ENCODE assay signal across 8 cellular contexts in genomic region chr11:11036185-11037161, GRCh38.
A peak's percentile ranks its signal among the peaks of the same experiment; 100 is the strongest.
DNase-seq lines count a peak whose midpoint lies in the region; ATAC-seq and TF ChIP-seq lines count a peak whose summit lies in the region.

No MANE protein-coding gene starts in this region.

- H3K27ac ChIP-seq in WERI-Rb-1 (no peak overlapping the region), fibroblast of lung (ENCODE audit: insufficient read depth, low read length) (no peak overlapping the region)

- H3K36me3 ChIP-seq in WERI-Rb-1 (no peaks in the 10 kb centered on the region), fibroblast of lung (ENCODE audit: control insufficient read depth, insufficient read depth, low read length) (no peaks in the 10 kb centered on the region)

- no peak overlapping the region for H2AFZ ChIP-seq in fibroblast of lung (ENCODE audit: low read length)

- no peaks in the 10 kb centered on the region for H3K36me3 Mint-ChIP-seq in natural killer cell treated with Interleukin-12 subunit alpha and Interleukin-12 subunit beta and Interleukin-15 and Interleukin-18, amount 100 ng/mL, for 72 hours

- peak; percentile 25 for DNase-seq in CMK (ENCODE audit: low read depth)
- peak; percentile 75 for DNase-seq in NCI-H146 treated with DMSO at 0.1 percent for 48 hours (lab: John Stamatoyannopoulos, UW; ENCODE audit: unreplicated experiment)
- peak; percentile 30 for DNase-seq in WERI-Rb-1
- peak; percentile 65 to 74 for DNase-seq in fibroblast of lung (ENCODE audit: low read depth in 2 of 2)
- no peak for DNase-seq in natural killer cell treated with Interleukin-12 subunit alpha and Interleukin-12 subunit beta and Interleukin-15 and Interleukin-18, amount 100 ng/mL, for 72 hours (ENCODE audit: low spot score)

- no peaks in the 10 kb centered on the region for H3K9me3 ChIP-seq in WERI-Rb-1 (ENCODE audit: severe bottlenecking)
- H3K9me3 ChIP-seq in fibroblast of lung (ENCODE audit: control insufficient read depth, insufficient read depth, low read depth, low read length), result no peaks in the 10 kb centered on the region

- H3K9me3 Mint-ChIP-seq in natural killer cell treated with Interleukin-12 subunit alpha and Interleukin-12 subunit beta and Interleukin-15 and Interleukin-18, amount 100 ng/mL, for 72 hours, result no peaks in the 10 kb centered on the region

- no peaks in the 10 kb centered on the region for H3K4me1 Mint-ChIP-seq in natural killer cell treated with Interleukin-12 subunit alpha and Interleukin-12 subunit beta and Interleukin-15 and Interleukin-18, amount 100 ng/mL, for 72 hours (ENCODE audit: low read depth in 2 of 2)

- no peaks in the 10 kb centered on the region for H3K79me2 ChIP-seq in fibroblast of lung (ENCODE audit: control insufficient read depth, insufficient read depth, low read length)

- H3K9ac ChIP-seq in fibroblast of lung (ENCODE audit: insufficient read depth, low read length), result no peak overlapping the region

- peaks cover 7% of the 10 kb centered on the region for H3K4me1 ChIP-seq in fibroblast of lung (ENCODE audit: control insufficient read depth, extremely low read depth, insufficient read depth, low read length)

- TF ChIP-seq CTCF in WERI-Rb-1 (IDR thresholded peaks at IDR 0.05; ENCODE audit: low read depth, low read length) (peak; percentile 76), fibroblast of lung (conservative IDR thresholded peaks at IDR 0.05 in 1 of 2, IDR thresholded peaks at IDR 0.05 in 1 of 2; ENCODE audit: low read depth in 1 of 2, low read length in 2 of 2) (peak; percentile 62 to 72)

- H3K27ac Mint-ChIP-seq in natural killer cell treated with Interleukin-12 subunit alpha and Interleukin-12 subunit beta and Interleukin-15 and Interleukin-18, amount 100 ng/mL, for 72 hours, result no peak overlapping the region

- peaks cover 25% of the 10 kb centered on the region in 2 donors for H3K27me3 Mint-ChIP-seq in natural killer cell treated with Interleukin-12 subunit alpha and Interleukin-12 subunit beta and Interleukin-15 and Interleukin-18, amount 100 ng/mL, for 72 hours

- H3K4me3 ChIP-seq in WERI-Rb-1 (ENCODE audit: low read depth, low read length) (no peak overlapping the region), fibroblast of lung (replicated peaks in 1 of 4; ENCODE audit: control extremely low read depth in 1 of 4, insufficient read depth in 1 of 4, low read depth in 3 of 4, low read length in 4 of 4) (no peak overlapping the region)

- no peak overlapping the region for H3K4me3 Mint-ChIP-seq in natural killer cell treated with Interleukin-12 subunit alpha and Interleukin-12 subunit beta and Interleukin-15 and Interleukin-18, amount 100 ng/mL, for 72 hours

- H4K20me1 ChIP-seq in fibroblast of lung (ENCODE audit: control insufficient read depth, extremely low read depth, insufficient read depth, low read length), result no peaks in the 10 kb centered on the region

- H3K27me3 ChIP-seq in WERI-Rb-1 (ENCODE audit: insufficient read depth, low read depth, severe bottlenecking) (no peaks in the 10 kb centered on the region), fibroblast of lung (ENCODE audit: control insufficient read depth, insufficient read depth, low read length) (no peaks in the 10 kb centered on the region)

- no peak overlapping the region for H3K4me2 ChIP-seq in fibroblast of lung (ENCODE audit: extremely low read depth, insufficient read depth, low read length)

- peak; percentile 55 for ATAC-seq in GM18867 (IDR thresholded peaks at IDR 0.05; ENCODE audit: unreplicated experiment)
- ATAC-seq in natural killer cell treated with Interleukin-12 subunit alpha and Interleukin-12 subunit beta and Interleukin-15 and Interleukin-18, amount 100 ng/mL, for 72 hours, result peak; percentile 48 to 70
- ATAC-seq in HG02970 (IDR thresholded peaks at IDR 0.05; ENCODE audit: low FRiP score, unreplicated experiment), result no peak
- ATAC-seq in GM21619 (IDR thresholded peaks at IDR 0.05; ENCODE audit: unreplicated experiment), result no peak

Comparison
In these comparisons a context has a peak if more than half of its experiments do, and no peak if none do; other contexts are left out.
1. ATAC-seq: peak in GM18867 (single experiment) and natural killer cell treated with Interleukin-12 subunit alpha and Interleukin-12 subunit beta and Interleukin-15 and Interleukin-18, amount 100 ng/mL, for 72 hours (2 of 2); none in HG02970 (single experiment) and GM21619 (single experiment).